ENCODE assay signal across 14 cellular contexts in the genomic region with DNA sequence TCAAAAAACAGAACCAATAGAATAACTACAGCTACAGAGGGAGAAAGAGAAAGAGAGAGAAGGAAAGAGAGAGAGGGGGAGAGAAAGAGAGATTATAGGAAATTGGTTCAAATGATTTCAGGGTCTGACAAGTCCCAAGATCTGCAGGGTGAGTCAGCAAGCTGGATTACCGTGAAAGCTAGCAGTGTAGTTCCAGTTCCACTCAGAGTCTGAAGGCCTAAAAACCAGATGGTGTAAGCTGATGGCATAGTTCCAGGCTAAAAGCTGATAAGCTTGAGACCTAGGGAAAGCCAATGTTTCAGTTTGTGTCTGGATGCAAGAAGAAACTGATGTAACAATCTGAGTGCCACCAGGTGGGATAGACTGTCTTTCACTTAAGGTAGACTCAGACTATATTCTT.
DNase-seq lines count a peak whose midpoint lies in the region; ATAC-seq and TF ChIP-seq lines count a peak whose summit lies in the region.
"Had no signal": no experiment of that assay in that cellular context is flagged by ENCODE, and none has a peak within 500 bp of the region (broad histone marks: within the 10 kb centered on the region; RNA-seq: fewer than 3 reads in every experiment).

No MANE protein-coding gene starts in this region.

- POLR2A ChIA-PET in A673 (lab: Charles Lee; ENCODE audit: low non-redundant PET), result no interaction called here

- no TSS peak for BruUV-seq in A673 (replicated peaks; lab: Mats Ljungman, UMichigan)

- H3K27ac ChIP-seq in A673 (ENCODE audit: low read depth, low read length, poor library complexity, severe bottlenecking), result no peak overlapping the region
- no peak overlapping the region for H3K27ac ChIP-seq in hepatocyte
- H3K27ac ChIP-seq: neural progenitor cell had no signal

- no peaks in the 10 kb centered on the region for H3K79me2 ChIP-seq in hepatocyte

- no peak for ATAC-seq in HG03025 (IDR thresholded peaks at IDR 0.05; ENCODE audit: low FRiP score, unreplicated experiment)
- no peak for ATAC-seq in HG03521 (IDR thresholded peaks at IDR 0.05; ENCODE audit: unreplicated experiment)
- no peak for ATAC-seq in mucosa of descending colon

- H3K36me3 ChIP-seq in A673 (ENCODE audit: insufficient read depth, low read length, poor library complexity, severe bottlenecking) (no peaks in the 10 kb centered on the region), hepatocyte (replicated peaks; ENCODE audit: insufficient read depth, low read depth) (no peaks in the 10 kb centered on the region), mucosa of descending colon (ENCODE audit: low read depth) (no peaks in the 10 kb centered on the region)
- H3K36me3 ChIP-seq: neural progenitor cell had no signal

- no peak overlapping the region for H3K4me2 ChIP-seq in hepatocyte
- H3K4me2 ChIP-seq: neural progenitor cell had no signal

- H4K20me1 ChIP-seq in hepatocyte (ENCODE audit: insufficient read depth, poor library complexity, severe bottlenecking), result no peaks in the 10 kb centered on the region

- intact Hi-C loops in A673 (cut with micrococcal nuclease; ENCODE audit: unreplicated experiment) (no loop called here), mucosa of descending colon (cut with DNase I, micrococcal nuclease) (no loop called here)

- H3K9me3 ChIP-seq in A673 (ENCODE audit: low read depth, low read length, poor library complexity, severe bottlenecking), result no peaks in the 10 kb centered on the region
- no peaks in the 10 kb centered on the region for H3K9me3 ChIP-seq in hepatocyte (ENCODE audit: low read depth)
- no peaks in the 10 kb centered on the region for H3K9me3 ChIP-seq in mucosa of descending colon

- DNase-seq in A673 (ENCODE audit: low spot score) (peak; percentile 45), HFF-Myc (ENCODE audit: extremely low read depth, low read depth) (peak; percentile 10), astrocyte of the cerebellum (ENCODE audit: low read depth) (peak; percentile 1), hepatocyte (ENCODE audit: low spot score) (peak; percentile 32), NCI-H446 (lab: John Stamatoyannopoulos, UW) (no peak), mucosa of descending colon (no peak)
- DNase-seq: activated CD4-positive, alpha-beta memory T cell treated with anti-CD3 and anti-CD28 coated beads for 36 hours; Karpas-422; NCI-H510A; stimulated activated CD4-positive, alpha-beta T cell treated with anti-CD3 and anti-CD28 coated beads, Interleukin-2, amount 100 ng/mL, for 24 hours; stimulated activated naive CD4-positive, alpha-beta T cell treated with Interleukin-2 at 50 U/mL for 16 hours had no signal

- H3K4me1 ChIP-seq in A673 (ENCODE audit: insufficient read depth, low read length, poor library complexity, severe bottlenecking) (no peaks in the 10 kb centered on the region), hepatocyte (ENCODE audit: insufficient read depth) (no peaks in the 10 kb centered on the region), mucosa of descending colon (ENCODE audit: low read depth) (no peaks in the 10 kb centered on the region)
- H3K4me1 ChIP-seq: neural progenitor cell had no signal

- in situ Hi-C loops in astrocyte of the cerebellum (cut with HindIII; ENCODE audit: low sequenced_read_pairs), result no loop called here

- H3K27me3 ChIP-seq in A673 (replicated peaks; ENCODE audit: insufficient read depth, low read depth, low read length, poor library complexity) (no peaks in the 10 kb centered on the region), hepatocyte (no peaks in the 10 kb centered on the region)
- H3K27me3 ChIP-seq: neural progenitor cell had no signal

- 29% methylated on average over 1 of the region's 1 CpG for WGBS in hepatocyte (ENCODE audit: low lambda C conversion rate, missing lambda C conversion rate)

- H3K9me2 ChIP-seq in hepatocyte (replicated peaks; ENCODE audit: insufficient read depth), result no peaks in the 10 kb centered on the region

- no peak for TF ChIP-seq CTCF in A673 (conservative IDR thresholded peaks at IDR 0.05; ENCODE audit: low read depth, low read length)
- TF ChIP-seq CTCF in HFF-Myc (IDR thresholded peaks at IDR 0.05; ENCODE audit: low read depth, low read length, missing control alignments), result no peak
- TF ChIP-seq CTCF in astrocyte of the cerebellum (IDR thresholded peaks at IDR 0.05; ENCODE audit: low read depth, low read length, missing control alignments), result no peak
- TF ChIP-seq CTCF in hepatocyte (IDR thresholded peaks at IDR 0.05; ENCODE audit: poor library complexity), result no peak
- TF ChIP-seq CTCF in mucosa of descending colon (IDR thresholded peaks at IDR 0.05), result no peak

- H3K4me3 ChIP-seq in A673 (ENCODE audit: low read depth, low read length, poor library complexity, severe bottlenecking) (no peak overlapping the region), HFF-Myc (replicated peaks; ENCODE audit: low read depth, low read length) (no peak overlapping the region), astrocyte of the cerebellum (ENCODE audit: low read depth, low read length) (no peak overlapping the region), hepatocyte (no peak overlapping the region), mucosa of descending colon (no peak overlapping the region)
- H3K4me3 ChIP-seq: neural progenitor cell had no signal

- H2AFZ ChIP-seq in hepatocyte, result no peak overlapping the region
- H2AFZ ChIP-seq: neural progenitor cell had no signal

- CTCF ChIA-PET in A673 (lab: Charles Lee), result no interaction called here

Comparison
In these comparisons a context has a peak if more than half of its experiments do, and no peak if none do; other contexts are left out.
1. DNase-seq: peak in A673 (single experiment), HFF-Myc (single experiment), astrocyte of the cerebellum (single experiment) and hepatocyte (single experiment); none in NCI-H446 (0 of 2) and mucosa of descending colon (0 of 3).